Comparison of ENCODE assay signal across 25 cellular contexts in genomic region chr11:46597155-46597554, GRCh38. TPM values are rescaled to one million over a fixed set of nuclear protein-coding genes. Genes with fewer than 3 reads are reported as not detected.
A peak's percentile ranks its signal among the peaks of the same experiment; 100 is the strongest.
DNase-seq lines count a peak whose midpoint lies in the region; ATAC-seq and TF ChIP-seq lines count a peak whose summit lies in the region.
"Had no signal": no experiment of that assay in that cellular context is flagged by ENCODE, and none has a peak within 500 bp of the region (broad histone marks: within the 10 kb centered on the region; RNA-seq: fewer than 3 reads in every experiment).

No MANE protein-coding gene starts in this region.

- H3K27me3 Mint-ChIP-seq in T-helper 17 cell, result no peaks in the 10 kb centered on the region
- H3K27me3 Mint-ChIP-seq in T-helper 2 cell treated with Interferon-gamma antibody and Interleukin-4, amounts not matched to agents 5 μg/mL and 100 μg/mL, for 36 hours (ENCODE audit: low read depth), result no peaks in the 10 kb centered on the region
- H3K27me3 Mint-ChIP-seq: CD4-positive, alpha-beta memory T cell; IgD-negative memory B cell had no signal

- ATAC-seq in T-helper 17 cell, result no peak
- ATAC-seq in stimulated activated effector memory CD8-positive, alpha-beta T cell treated with anti-CD3 and anti-CD28 coated beads, Interleukin-12 subunit alpha, Interleukin-12 subunit beta, amount 100 ng/mL, for 72 hours, result no peak
- no peak for ATAC-seq in HG03095 (IDR thresholded peaks at IDR 0.05; ENCODE audit: unreplicated experiment)
- ATAC-seq: A549, GM23338 had no signal

- H3K9me3 ChIP-seq in T-helper 17 cell (ENCODE audit: control insufficient read depth, low read length, poor library complexity, severe bottlenecking) (no peaks in the 10 kb centered on the region), colonic mucosa (no peaks in the 10 kb centered on the region), liver (ENCODE audit: control insufficient read depth in 4 of 4, low read length in 3 of 4) (no peaks in the 10 kb centered on the region)
- H3K9me3 ChIP-seq: A549 had no signal

- 39% methylated on average over 1 of the region's 1 CpG for WGBS in liver

- no peak for DNase-seq in T-helper 17 cell
- peak; percentile 49 for DNase-seq in colonic mucosa
- no peak for DNase-seq in stimulated activated effector memory CD8-positive, alpha-beta T cell treated with anti-CD3 and anti-CD28 coated beads, Interleukin-12 subunit alpha, Interleukin-12 subunit beta, amount 100 ng/mL, for 72 hours (ENCODE audit: low spot score in 2 of 2)
- no peak for DNase-seq in NCI-H2029 treated with DMSO at 0.1 percent for 48 hours (lab: John Stamatoyannopoulos, UW)
- no peak for DNase-seq in T-helper 2 cell treated with Interferon-gamma antibody and Interleukin-4, amounts not matched to agents 5 μg/mL and 100 μg/mL, for 36 hours (ENCODE audit: low spot score)
- DNase-seq: C1 segment of cervical spinal cord; CD4-positive, alpha-beta memory T cell; COR-L47; DMS79 treated with DMSO at 0.1 percent for 48 hours; GF-D8; H9; NCI-H1105; NCI-H146; NCI-H1930; NCI-H446; NCI-H524 treated with DMSO at 0.1 percent for 48 hours; NCI-H774; SIG-M5 had no signal

- H3K27ac Mint-ChIP-seq in T-helper 17 cell, result peak overlapping the region; percentile 67
- H3K27ac Mint-ChIP-seq in stimulated activated effector memory CD8-positive, alpha-beta T cell treated with anti-CD3 and anti-CD28 coated beads, Interleukin-12 subunit alpha, Interleukin-12 subunit beta, amount 100 ng/mL, for 72 hours, result peak overlapping the region; percentile 89
- no peak overlapping the region for H3K27ac Mint-ChIP-seq in T-helper 2 cell treated with Interferon-gamma antibody and Interleukin-4, amounts not matched to agents 5 μg/mL and 100 μg/mL, for 36 hours
- H3K27ac Mint-ChIP-seq: GM23338, H9 had no signal

- no peaks in the 10 kb centered on the region for H3K9me3 Mint-ChIP-seq in stimulated activated effector memory CD8-positive, alpha-beta T cell treated with anti-CD3 and anti-CD28 coated beads, Interleukin-12 subunit alpha, Interleukin-12 subunit beta, amount 100 ng/mL, for 72 hours
- peaks cover 4% of the 10 kb centered on the region for H3K9me3 Mint-ChIP-seq in T-helper 2 cell treated with Interferon-gamma antibody and Interleukin-4, amounts not matched to agents 5 μg/mL and 100 μg/mL, for 36 hours
- H3K9me3 Mint-ChIP-seq: CD4-positive, alpha-beta memory T cell; GM23338; H9; HFFc6; IgD-negative memory B cell had no signal

- peaks cover 2% of the 10 kb centered on the region for H3K36me3 Mint-ChIP-seq in T-helper 17 cell (ENCODE audit: low read depth)
- H3K36me3 Mint-ChIP-seq in stimulated activated effector memory CD8-positive, alpha-beta T cell treated with anti-CD3 and anti-CD28 coated beads, Interleukin-12 subunit alpha, Interleukin-12 subunit beta, amount 100 ng/mL, for 72 hours, result peaks cover 16% of the 10 kb centered on the region
- H3K36me3 Mint-ChIP-seq in T-helper 2 cell treated with Interferon-gamma antibody and Interleukin-4, amounts not matched to agents 5 μg/mL and 100 μg/mL, for 36 hours (ENCODE audit: low read depth), result peaks cover 2% of the 10 kb centered on the region
- H3K36me3 Mint-ChIP-seq: IgD-negative memory B cell had no signal

- H3K27me3 ChIP-seq in colonic mucosa (no peaks in the 10 kb centered on the region), liver (ENCODE audit: control insufficient read depth in 4 of 4, insufficient read depth in 4 of 4, low read length in 3 of 4) (no peaks in the 10 kb centered on the region)

- H3K36me3 ChIP-seq in colonic mucosa (no peaks in the 10 kb centered on the region), liver (ENCODE audit: control insufficient read depth in 4 of 4, insufficient read depth in 3 of 4, low read depth in 1 of 4, low read length in 3 of 4) (no peaks in the 10 kb centered on the region)

- H3K4me1 ChIP-seq in colonic mucosa (no peaks in the 10 kb centered on the region), liver (ENCODE audit: control insufficient read depth in 4 of 4, insufficient read depth in 4 of 4, low read length in 3 of 4) (peaks cover 1 to 24% (median 12%) of the 10 kb centered on the region in 4 donors)

- TF ChIP-seq RAD21 in liver (IDR thresholded peaks at IDR 0.05), result peak in 1 of 2 donors; percentile 17

- H3K4me3 ChIP-seq in colonic mucosa (no peak overlapping the region), liver (ENCODE audit: low read depth in 1 of 3, low read length in 3 of 3) (no peak overlapping the region)
- H3K4me3 ChIP-seq: A549, GM23338, SK-N-MC had no signal

- no peak overlapping the region for H3K27ac ChIP-seq in colonic mucosa
- H3K27ac ChIP-seq in liver (ENCODE audit: low read depth in 1 of 2, low read length in 2 of 2), result no peak overlapping the region
- H3K27ac ChIP-seq: A549, SK-N-MC had no signal

- intact Hi-C loops in colonic mucosa (cut with DNase I), result no loop called here

- peaks cover 16% of the 10 kb centered on the region for H3K4me1 Mint-ChIP-seq in T-helper 17 cell
- peaks cover 32% of the 10 kb centered on the region for H3K4me1 Mint-ChIP-seq in stimulated activated effector memory CD8-positive, alpha-beta T cell treated with anti-CD3 and anti-CD28 coated beads, Interleukin-12 subunit alpha, Interleukin-12 subunit beta, amount 100 ng/mL, for 72 hours
- peaks cover 15% of the 10 kb centered on the region for H3K4me1 Mint-ChIP-seq in T-helper 2 cell treated with Interferon-gamma antibody and Interleukin-4, amounts not matched to agents 5 μg/mL and 100 μg/mL, for 36 hours (ENCODE audit: low read depth)

- H3K4me3 Mint-ChIP-seq in T-helper 17 cell, result no peak overlapping the region
- peak overlapping the region; percentile 31 for H3K4me3 Mint-ChIP-seq in stimulated activated effector memory CD8-positive, alpha-beta T cell treated with anti-CD3 and anti-CD28 coated beads, Interleukin-12 subunit alpha, Interleukin-12 subunit beta, amount 100 ng/mL, for 72 hours
- no peak overlapping the region for H3K4me3 Mint-ChIP-seq in T-helper 2 cell treated with Interferon-gamma antibody and Interleukin-4, amounts not matched to agents 5 μg/mL and 100 μg/mL, for 36 hours
- H3K4me3 Mint-ChIP-seq: CD4-positive, alpha-beta memory T cell; GM23338; H9; HFFc6 had no signal

- H3K9ac ChIP-seq in colonic mucosa (ENCODE audit: low read depth in 2 of 2, low read length in 2 of 2), result no peak overlapping the region
- no peak overlapping the region for H3K9ac ChIP-seq in liver (ENCODE audit: low read depth in 1 of 2, low read length in 2 of 2)

- no peak for TF ChIP-seq CTCF in colonic mucosa (IDR thresholded peaks at IDR 0.05)
- no peak for TF ChIP-seq CTCF in liver (IDR thresholded peaks at IDR 0.05; ENCODE audit: low read depth, low read length, missing input control)

TF ChIP-seq in liver, 16 proteins besides CTCF, POLR2A, EP300 and RAD21:
- TF ChIP-seq YY1 (IDR thresholded peaks at IDR 0.05) (no peak), SP1 (IDR thresholded peaks at IDR 0.05) (peak; percentile 44), TAF1 (conservative IDR thresholded peaks at IDR 0.05) (no peak), ATF3 (IDR thresholded peaks at IDR 0.05) (no peak), HNF4A (conservative IDR thresholded peaks at IDR 0.05) (peak; percentile 61 to 88), REST (IDR thresholded peaks at IDR 0.05) (no peak), RXRA (IDR thresholded peaks at IDR 0.05) (peak; percentile 22 to 49), FOXA2 (IDR thresholded peaks at IDR 0.05) (no peak), HNF4G (IDR thresholded peaks at IDR 0.05) (peak; percentile 79)

RNA-seq across cellular contexts. Expression of gene AMBRA1, which starts 3.3 kb away (rescaled TPM):
- total RNA-seq in T-helper 17 cell (10 to 100 TPM; 47.3 to 52.2 TPM), colonic mucosa (10 to 100 TPM; 32.7 to 33.8 TPM), liver (10 to 100 TPM; 19.9 to 25.7 TPM)
- polyA plus RNA-seq in liver, result 10 to 100 TPM in 1 of 2 donors, 1 to 10 TPM in 1; 3.7 to 10.2 TPM

RNA-seq across cellular contexts. Expression of gene HARBI1, which starts 19.9 kb away (rescaled TPM):
- total RNA-seq in T-helper 17 cell (10 to 100 TPM; 17.2 to 17.4 TPM), colonic mucosa (1 to 10 TPM; 4.5 to 5.0 TPM), liver (1 to 10 TPM; 3.8 to 5.9 TPM)
- polyA plus RNA-seq in liver, result 1 to 10 TPM; 2.5 to 2.8 TPM

RNA-seq across cellular contexts. Expression of gene ATG13, which starts 20.2 kb away (rescaled TPM):
- 100 to 1,000 TPM; 110 to 129 TPM for total RNA-seq in T-helper 17 cell
- total RNA-seq in colonic mucosa, result 10 to 100 TPM; 58.3 to 61.3 TPM
- total RNA-seq in liver, result 10 to 100 TPM; 44.6 to 49.9 TPM
- polyA plus RNA-seq in liver, result 10 to 100 TPM; 36.3 to 37.7 TPM
